In genomic region chrY:13803424-13803823, GRCh38 we compare ENCODE assay signal across 2 cellular contexts.
TF ChIP-seq lines count a peak whose summit lies in the region.

No MANE protein-coding gene starts in this region.

TF ChIP-seq in HepG2, 621 proteins besides CTCF, POLR2A, EP300 and RAD21 (continued from another document and continues in another):
- TF ChIP-seq, protein P1, sequence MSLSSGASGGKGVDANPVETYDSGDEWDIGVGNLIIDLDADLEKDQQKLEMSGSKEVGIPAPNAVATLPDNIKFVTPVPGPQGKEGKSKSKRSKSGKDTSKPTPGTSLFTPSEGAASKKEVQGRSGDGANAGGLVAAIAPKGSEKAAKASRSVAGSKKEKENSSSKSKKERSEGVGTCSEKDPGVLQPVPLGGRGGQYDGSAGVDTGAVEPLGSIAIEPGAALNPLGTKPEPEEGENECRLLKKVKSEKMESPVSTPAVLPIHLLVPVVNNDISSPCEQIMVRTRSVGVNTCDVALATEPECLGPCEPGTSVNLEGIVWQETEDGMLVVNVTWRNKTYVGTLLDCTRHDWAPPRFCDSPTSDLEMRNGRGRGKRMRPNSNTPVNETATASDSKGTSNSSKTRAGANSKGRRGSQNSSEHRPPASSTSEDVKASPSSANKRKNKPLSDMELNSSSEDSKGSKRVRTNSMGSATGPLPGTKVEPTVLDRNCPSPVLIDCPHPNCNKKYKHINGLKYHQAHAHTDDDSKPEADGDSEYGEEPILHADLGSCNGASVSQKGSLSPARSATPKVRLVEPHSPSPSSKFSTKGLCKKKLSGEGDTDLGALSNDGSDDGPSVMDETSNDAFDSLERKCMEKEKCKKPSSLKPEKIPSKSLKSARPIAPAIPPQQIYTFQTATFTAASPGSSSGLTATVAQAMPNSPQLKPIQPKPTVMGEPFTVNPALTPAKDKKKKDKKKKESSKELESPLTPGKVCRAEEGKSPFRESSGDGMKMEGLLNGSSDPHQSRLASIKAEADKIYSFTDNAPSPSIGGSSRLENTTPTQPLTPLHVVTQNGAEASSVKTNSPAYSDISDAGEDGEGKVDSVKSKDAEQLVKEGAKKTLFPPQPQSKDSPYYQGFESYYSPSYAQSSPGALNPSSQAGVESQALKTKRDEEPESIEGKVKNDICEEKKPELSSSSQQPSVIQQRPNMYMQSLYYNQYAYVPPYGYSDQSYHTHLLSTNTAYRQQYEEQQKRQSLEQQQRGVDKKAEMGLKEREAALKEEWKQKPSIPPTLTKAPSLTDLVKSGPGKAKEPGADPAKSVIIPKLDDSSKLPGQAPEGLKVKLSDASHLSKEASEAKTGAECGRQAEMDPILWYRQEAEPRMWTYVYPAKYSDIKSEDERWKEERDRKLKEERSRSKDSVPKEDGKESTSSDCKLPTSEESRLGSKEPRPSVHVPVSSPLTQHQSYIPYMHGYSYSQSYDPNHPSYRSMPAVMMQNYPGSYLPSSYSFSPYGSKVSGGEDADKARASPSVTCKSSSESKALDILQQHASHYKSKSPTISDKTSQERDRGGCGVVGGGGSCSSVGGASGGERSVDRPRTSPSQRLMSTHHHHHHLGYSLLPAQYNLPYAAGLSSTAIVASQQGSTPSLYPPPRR (CRISPR knock-in tag; IDR thresholded peaks at IDR 0.05; ENCODE audit: borderline replicate concordance) = no peak
- TF ChIP-seq ZBTB4 (CRISPR knock-in tag; IDR thresholded peaks at IDR 0.05; ENCODE audit: borderline replicate concordance) (no peak), PPARG (CRISPR knock-in tag; conservative IDR thresholded peaks at IDR 0.05) (no peak), MYPOP (CRISPR knock-in tag; IDR thresholded peaks at IDR 0.05) (no peak)

TF ChIP-seq in neural cell, 6 proteins besides CTCF, POLR2A, EP300 and RAD21 (continued from another document):
- TF ChIP-seq REST (IDR thresholded peaks at IDR 0.05; ENCODE audit: borderline replicate concordance) (no peak), POLR2AphosphoS5 (IDR thresholded peaks at IDR 0.05) (peak; percentile 54), SMC3 (conservative IDR thresholded peaks at IDR 0.05; ENCODE audit: poor library complexity) (no peak), MXI1 (conservative IDR thresholded peaks at IDR 0.05; ENCODE audit: poor library complexity, severe bottlenecking) (no peak)
